Comparison of ENCODE assay signal across 10 cellular contexts in the genomic region with DNA sequence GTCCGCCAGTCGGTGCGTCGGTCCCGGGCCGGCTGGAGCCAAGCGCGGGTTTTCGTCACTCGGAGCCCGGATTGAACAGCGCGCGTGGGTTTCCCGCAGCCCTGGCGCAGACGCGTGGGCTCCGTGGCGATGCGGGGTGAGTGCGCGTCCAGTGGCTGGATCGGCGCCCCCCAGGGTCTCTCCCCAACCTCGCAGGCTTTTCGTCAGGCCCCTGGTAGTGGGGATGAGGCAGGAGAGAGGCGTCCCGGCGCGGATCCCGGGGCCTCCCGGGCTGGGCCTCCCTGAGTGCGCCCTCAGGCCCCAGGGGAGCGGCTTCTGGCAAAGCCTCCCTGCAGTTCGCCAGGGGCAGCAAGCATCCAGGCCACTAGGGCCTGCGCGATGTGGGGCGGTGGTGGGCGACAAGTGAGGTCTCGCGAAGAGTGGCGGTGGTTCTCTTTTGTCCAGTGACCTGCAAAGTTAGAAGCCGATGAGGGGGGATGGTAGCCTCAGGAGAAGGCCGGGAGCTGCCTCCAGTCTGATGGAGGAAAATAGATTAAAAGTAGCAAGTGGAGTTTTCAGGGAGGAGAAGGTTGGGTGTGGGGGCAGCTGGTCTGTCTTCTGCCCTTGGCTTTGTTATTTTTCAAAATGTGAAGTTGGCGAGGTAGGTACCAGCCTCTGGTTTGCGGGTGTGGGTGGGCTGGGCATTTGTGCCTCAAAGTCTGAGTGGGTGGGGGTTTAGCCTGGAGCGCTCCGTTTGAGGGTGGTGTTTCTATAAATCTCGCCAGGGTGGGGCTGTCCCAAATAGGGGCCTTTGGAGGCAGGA. TPM values are rescaled to one million over a fixed set of nuclear protein-coding genes. Genes with fewer than 3 reads are reported as not detected.
DNase-seq lines count a peak whose midpoint lies in the region; ATAC-seq and TF ChIP-seq lines count a peak whose summit lies in the region.
"Had no signal": no experiment of that assay in that cellular context is flagged by ENCODE, and none has a peak within 500 bp of the region (broad histone marks: within the 10 kb centered on the region; RNA-seq: fewer than 3 reads in every experiment).

No MANE protein-coding gene starts in this region.

- H3K27ac Mint-ChIP-seq in GM23338, result no peak overlapping the region
- H3K27ac Mint-ChIP-seq: activated naive CD4-positive, alpha-beta T cell treated with anti-CD3 and anti-CD28 coated beads, Interleukin-2, amount 10 ng/mL, durations not matched to agents 7 days and 5 days had no signal

- H3F3A ChIP-seq in GM23338 (replicated peaks; ENCODE audit: low read depth), result no peaks in the 10 kb centered on the region
- H3F3A ChIP-seq in smooth muscle cell (ENCODE audit: low read depth), result no peaks in the 10 kb centered on the region

- H3K9me3 Mint-ChIP-seq in GM23338, result peaks cover 9% of the 10 kb centered on the region

- intact Hi-C loops in left ventricle myocardium superior (cut with micrococcal nuclease), result no loop called here

- H3K27ac ChIP-seq in GM23338 (ENCODE audit: low read depth) (no peak overlapping the region), smooth muscle cell (ENCODE audit: low read depth) (no peak overlapping the region)
- H3K27ac ChIP-seq: HL-60 had no signal

- no peaks in the 10 kb centered on the region for H3K4me1 ChIP-seq in GM23338 (ENCODE audit: insufficient read depth)
- H3K4me1 ChIP-seq in smooth muscle cell (ENCODE audit: low read depth), result peaks cover 12% of the 10 kb centered on the region

- H3K4me3 ChIP-seq in GM23338, result peak overlapping the region; percentile 63
- peak overlapping the region; percentile 44 for H3K4me3 ChIP-seq in smooth muscle cell

- no peaks in the 10 kb centered on the region for H3K36me3 Mint-ChIP-seq in GM23338 (ENCODE audit: low read depth)

- peaks cover 54% of the 10 kb centered on the region for H3K27me3 ChIP-seq in GM23338 (ENCODE audit: insufficient read depth)
- peaks cover 59% of the 10 kb centered on the region for H3K27me3 ChIP-seq in smooth muscle cell (ENCODE audit: low read depth)

- H3K27me3 Mint-ChIP-seq in GM23338 (ENCODE audit: insufficient read depth, low read depth, poor library complexity), result peaks cover 29% of the 10 kb centered on the region

- H2AFZ ChIP-seq in GM23338 (peak overlapping the region; percentile 94), smooth muscle cell (ENCODE audit: low read depth) (peak overlapping the region; percentile 28)

- H3K9me2 ChIP-seq in GM23338 (ENCODE audit: insufficient read depth), result no peaks in the 10 kb centered on the region

- H4K20me1 ChIP-seq in GM23338 (replicated peaks; ENCODE audit: insufficient read depth), result no peaks in the 10 kb centered on the region
- no peaks in the 10 kb centered on the region for H4K20me1 ChIP-seq in smooth muscle cell (ENCODE audit: low read depth)

- TF ChIP-seq CTCF in GM23338 (conservative IDR thresholded peaks at IDR 0.05; ENCODE audit: low read depth in 2 of 2), result no peak
- TF ChIP-seq CTCF in smooth muscle cell (IDR thresholded peaks at IDR 0.05; ENCODE audit: borderline replicate concordance, insufficient read depth, poor library complexity, severe bottlenecking), result no peak

- peak; percentile 36 for DNase-seq in GM23338 (ENCODE audit: low spot score)
- DNase-seq in activated CD4-positive, alpha-beta T cell treated with anti-CD3 and anti-CD28 coated beads, Interleukin-2, amount 50 U/mL, for 1 hour, result peak; percentile 11
- DNase-seq in left ventricle myocardium superior, result no peak
- DNase-seq in smooth muscle cell (lab: John Stamatoyannopoulos, UW; ENCODE audit: unreplicated experiment), result no peak
- DNase-seq in SKM-1 treated with dmso at 0.1 percent for 144 hours (lab: John Stamatoyannopoulos, UW; ENCODE audit: unreplicated experiment), result no peak
- DNase-seq in AG20443 (ENCODE audit: low spot score), result no peak
- no peak for DNase-seq in NCI-H2029 (lab: John Stamatoyannopoulos, UW)

- H3K36me3 ChIP-seq in GM23338 (ENCODE audit: insufficient read depth), result no peaks in the 10 kb centered on the region
- H3K36me3 ChIP-seq in smooth muscle cell (ENCODE audit: low read depth), result no peaks in the 10 kb centered on the region

- ATAC-seq in GM23338 (peak; percentile 52), left ventricle myocardium superior (peak; percentile 23), HG03565 (IDR thresholded peaks at IDR 0.05; ENCODE audit: unreplicated experiment) (no peak)

- peak overlapping the region; percentile 82 for H3K4me3 Mint-ChIP-seq in GM23338

- no peak overlapping the region for H3K9ac ChIP-seq in smooth muscle cell (ENCODE audit: low read depth)

- H3K79me2 ChIP-seq in GM23338 (replicated peaks; ENCODE audit: insufficient read depth) (no peaks in the 10 kb centered on the region), smooth muscle cell (ENCODE audit: low read depth) (no peaks in the 10 kb centered on the region)

- H3K4me2 ChIP-seq in GM23338 (peak overlapping the region; percentile 88), smooth muscle cell (peak overlapping the region; percentile 83)

- WGBS in smooth muscle cell (ENCODE audit: low lambda C conversion rate), result 11% methylated on average over 46 of the region's 50 CpGs

- peaks cover 16% of the 10 kb centered on the region; the same call in 2 of the 3 replicates for H3K4me1 Mint-ChIP-seq in GM23338

- no peaks in the 10 kb centered on the region for H3K9me3 ChIP-seq in smooth muscle cell (replicated peaks; ENCODE audit: low read depth)

TF ChIP-seq in GM23338, 12 proteins besides CTCF, POLR2A, EP300 and RAD21:
- TF ChIP-seq ZNF114 (CRISPR knock-in tag; IDR thresholded peaks at IDR 0.05) (no peak), EZH2 (IDR thresholded peaks at IDR 0.05; ENCODE audit: low read depth, unreplicated experiment) (peak; percentile 4)

RNA-seq across cellular contexts. Expression of gene TOX2, which starts 1.6 kb away (rescaled TPM):
- 0.54 and 1.5 TPM in 2 replicates for total RNA-seq in GM23338 (2014; rRNA removed; shearing (Covaris generic))
- polyA plus RNA-seq in GM23338 (2016; fragmentation: Nextera tagmentation; extraction: Ambion mirVana), result 1.3 and 1.4 TPM in 2 replicates
- total RNA-seq in left ventricle myocardium superior, result 0.47 TPM
- total RNA-seq in smooth muscle cell, result 0.49 and 1.1 TPM in 2 replicates
- polyA plus RNA-seq in smooth muscle cell, result 3.8 and 4.3 TPM in 2 replicates

Comparison
In these comparisons a context has a peak if more than half of its experiments do, and no peak if none do; other contexts are left out.
1. DNase-seq: peak in GM23338 (single experiment) and activated CD4-positive, alpha-beta T cell treated with anti-CD3 and anti-CD28 coated beads, Interleukin-2, amount 50 U/mL, for 1 hour (single experiment); none in left ventricle myocardium superior (single experiment), smooth muscle cell (single experiment), SKM-1 treated with dmso at 0.1 percent for 144 hours (single experiment), AG20443 (single experiment) and NCI-H2029 (single experiment).